Comparison of ENCODE assay signal across 37 cellular contexts in the genomic region with DNA sequence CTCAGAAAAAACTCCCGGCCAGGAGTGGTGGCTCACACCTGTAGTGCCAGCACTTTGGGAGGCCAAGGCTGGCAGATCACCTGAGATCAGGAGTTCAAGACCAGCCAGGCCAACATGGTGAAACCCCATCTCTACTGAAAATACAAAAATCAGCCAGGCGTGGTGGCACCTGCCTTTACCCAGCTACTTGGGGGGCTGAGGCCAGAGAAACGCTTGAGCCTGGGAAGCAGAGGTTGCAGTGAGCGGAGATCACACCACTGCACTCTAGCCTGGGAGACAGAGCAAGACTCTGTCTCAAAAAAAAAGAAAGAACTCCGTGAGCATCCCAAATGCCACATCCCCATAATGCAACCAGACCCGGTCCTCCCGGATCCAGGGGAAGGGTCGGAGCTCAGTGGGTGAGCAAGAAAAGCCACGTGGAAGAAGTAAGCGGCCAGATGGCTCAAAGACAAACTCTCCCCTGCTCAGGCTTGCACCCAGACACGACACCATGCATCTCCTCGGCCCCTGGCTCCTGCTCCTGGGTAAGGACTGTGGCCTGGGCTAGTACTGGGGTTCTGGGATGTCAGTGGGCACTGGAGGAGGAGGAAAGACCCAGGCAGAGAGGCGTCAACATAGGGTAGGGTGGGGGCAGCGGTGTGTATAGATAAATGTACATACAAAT. TPM values are rescaled to one million over a fixed set of nuclear protein-coding genes. Genes with fewer than 3 reads are reported as not detected.
A peak's percentile ranks its signal among the peaks of the same experiment; 100 is the strongest.
DNase-seq lines count a peak whose midpoint lies in the region; ATAC-seq, FAIRE-seq and TF ChIP-seq lines count a peak whose summit lies in the region.
"Had no signal": no experiment of that assay in that cellular context is flagged by ENCODE, and none has a peak within 500 bp of the region (broad histone marks: within the 10 kb centered on the region; RNA-seq: fewer than 3 reads in every experiment).

No MANE protein-coding gene starts in this region.

- H3K27me3 ChIP-seq in spleen (replicated peaks in 1 of 7): peaks cover 0 to 13% (median 0%) of the 10 kb centered on the region in 7 donors
- H3K27me3 ChIP-seq: adrenal gland, body of pancreas had no signal

- no peak overlapping the region for H3K4me3 Mint-ChIP-seq in activated CD4-positive, alpha-beta T cell treated with anti-CD3 and anti-CD28 coated beads for 36 hours
- H3K4me3 Mint-ChIP-seq: activated CD4-positive, alpha-beta memory T cell treated with anti-CD3 and anti-CD28 coated beads, Interleukin-2, amount 10 ng/mL, durations not matched to agents 7 days and 5 days; CD4-positive, alpha-beta T cell; T-helper 1 cell treated with Interleukin-12 subunit alpha and Interleukin-12 subunit beta and Interleukin-4 antibody, amounts not matched to agents 30 μg/mL and 1 μg/mL, for 36 hours had no signal

- 70 to 80% (median 73%) methylated on average over 12 to 14 of the region's 14 CpGs for WGBS in spleen, 5 donors

- FAIRE-seq in GM18507 (lab: Jason Lieb, UNC): peak; percentile 21
- FAIRE-seq: H54, HTR-8/SVneo, keratinocyte, TTC549 had no signal

- no peak for TF ChIP-seq CTCF in OCI-LY7 (conservative IDR thresholded peaks at IDR 0.05; ENCODE audit: low read length)
- no peak for TF ChIP-seq CTCF in spleen (IDR thresholded peaks at IDR 0.05 in 8 of 11, conservative IDR thresholded peaks at IDR 0.05 in 3 of 11)

- no peaks in the 10 kb centered on the region for H3K9me2 ChIP-seq in OCI-LY7 (ENCODE audit: insufficient read depth, low read length)

- H3K4me1 ChIP-seq in OCI-LY7 (ENCODE audit: insufficient read depth, low read length, poor library complexity, severe bottlenecking) (peaks cover 76% of the 10 kb centered on the region), spleen (peaks cover 3 to 82% (median 37%) of the 10 kb centered on the region in 6 donors)
- H3K4me1 ChIP-seq: adrenal gland, body of pancreas, esophagus squamous epithelium, foreskin keratinocyte, left ventricle myocardium inferior, prostate gland had no signal

- peaks cover 29% of the 10 kb centered on the region; the same call in 1 of the 2 replicates for H4K20me1 ChIP-seq in OCI-LY7 (ENCODE audit: insufficient read depth, low read length)

- no peak for ATAC-seq in activated CD4-positive, alpha-beta T cell treated with anti-CD3 and anti-CD28 coated beads for 36 hours
- ATAC-seq in HG02623 (IDR thresholded peaks at IDR 0.05; ENCODE audit: unreplicated experiment): no peak
- ATAC-seq: activated CD4-positive, CD25-positive, alpha-beta regulatory T cell treated with anti-CD3 and anti-CD28 coated beads, Interleukin-2, amount 50 U/mL, for 24 hours; body of pancreas; foreskin keratinocyte had no signal

- peaks cover 26% of the 10 kb centered on the region for H3K4me1 Mint-ChIP-seq in activated CD4-positive, alpha-beta T cell treated with anti-CD3 and anti-CD28 coated beads for 36 hours

- peak overlapping the region; percentile 89 for H3K4me2 ChIP-seq in OCI-LY7 (ENCODE audit: low read length)
- H3K4me2 ChIP-seq: KMS-11 had no signal

- H3K4me3 ChIP-seq in OCI-LY7 (ENCODE audit: low read depth, low read length, poor library complexity, severe bottlenecking): peak overlapping the region; percentile 88
- peak overlapping the region; percentile 16 to 77 (median 44) for H3K4me3 ChIP-seq in spleen
- H3K4me3 ChIP-seq: adrenal gland, body of pancreas, esophagus squamous epithelium, left ventricle myocardium inferior, prostate gland, SK-N-MC had no signal

- H3K27me3 Mint-ChIP-seq in activated CD4-positive, alpha-beta T cell treated with anti-CD3 and anti-CD28 coated beads for 36 hours: peaks cover 3% of the 10 kb centered on the region

- peaks cover 84% of the 10 kb centered on the region for H3K79me2 ChIP-seq in OCI-LY7 (ENCODE audit: insufficient read depth, low read depth, low read length)

- no peaks in the 10 kb centered on the region for H3K9me3 Mint-ChIP-seq in activated CD4-positive, alpha-beta T cell treated with anti-CD3 and anti-CD28 coated beads for 36 hours (ENCODE audit: low read depth)
- H3K9me3 Mint-ChIP-seq: activated CD4-positive, alpha-beta memory T cell treated with anti-CD3 and anti-CD28 coated beads, Interleukin-2, amount 10 ng/mL, durations not matched to agents 7 days and 5 days; CD4-positive, alpha-beta T cell; T-helper 1 cell treated with Interleukin-12 subunit alpha and Interleukin-12 subunit beta and Interleukin-4 antibody, amounts not matched to agents 30 μg/mL and 1 μg/mL, for 36 hours had no signal

- H3K9me3 ChIP-seq in OCI-LY7 (ENCODE audit: low read length): no peaks in the 10 kb centered on the region
- no peaks in the 10 kb centered on the region for H3K9me3 ChIP-seq in spleen
- H3K9me3 ChIP-seq: adrenal gland, body of pancreas, esophagus squamous epithelium, left ventricle myocardium inferior, prostate gland had no signal

- H2AFZ ChIP-seq in OCI-LY7 (ENCODE audit: low read length): no peak overlapping the region

- H3K27ac ChIP-seq in OCI-LY7 (ENCODE audit: low read depth, low read length, poor library complexity, severe bottlenecking) (peak overlapping the region; percentile 88), spleen (peak overlapping the region in 7 of 8 donors; percentile 29 to 87 (median 79))
- H3K27ac ChIP-seq: 22Rv1, adrenal gland, body of pancreas, esophagus squamous epithelium, foreskin keratinocyte, KMS-11, left ventricle myocardium inferior, prostate gland, SK-N-MC had no signal

- no TSS peak for BruUV-seq in OCI-LY7 (replicated peaks; lab: Mats Ljungman, UMichigan)

- CTCF ChIA-PET in activated CD4-positive, alpha-beta T cell treated with anti-CD3 and anti-CD28 coated beads for 36 hours (lab: Charles Lee): no interaction called here
- CTCF ChIA-PET in OCI-LY7 (lab: Charles Lee; ENCODE audit: unreplicated experiment): interaction anchor here (2.1 kb wide), 1 partner anchor 11 kb away, joined by 5 read pairs; no protein-coding TSS in a partner anchor

- POLR2A ChIA-PET in activated CD4-positive, alpha-beta T cell treated with anti-CD3 and anti-CD28 coated beads for 36 hours (lab: Charles Lee): no interaction called here
- POLR2A ChIA-PET in OCI-LY7 (lab: Charles Lee): interaction anchor here (0.6 to 6.1 kb wide), 8 partner anchors 8 to 1052 kb away, joined by 3 to 33 read pairs (median 8); a partner anchor contains a TSS

- in situ Hi-C loops in ACHN (cut with HindIII; ENCODE audit: low pct_ligation_motif_present, low pct_unique_long_range_greater_than_20kb, low sequenced_read_pairs): no loop called here

- no peak for TF ChIP-seq POLR2A in spleen (IDR thresholded peaks at IDR 0.05)

- peak overlapping the region; percentile 51 for H3K27ac Mint-ChIP-seq in activated CD4-positive, alpha-beta T cell treated with anti-CD3 and anti-CD28 coated beads for 36 hours
- H3K27ac Mint-ChIP-seq: activated CD4-positive, alpha-beta memory T cell treated with anti-CD3 and anti-CD28 coated beads, Interleukin-2, amount 10 ng/mL, durations not matched to agents 7 days and 5 days; CD4-positive, alpha-beta T cell; T-helper 1 cell treated with Interleukin-12 subunit alpha and Interleukin-12 subunit beta and Interleukin-4 antibody, amounts not matched to agents 30 μg/mL and 1 μg/mL, for 36 hours had no signal

- H3K36me3 ChIP-seq in OCI-LY7 (ENCODE audit: insufficient read depth, low read length) (peaks cover 70% of the 10 kb centered on the region), spleen (peaks cover 0 to 30% (median 3%) of the 10 kb centered on the region in 6 donors)
- H3K36me3 ChIP-seq: adrenal gland, esophagus squamous epithelium, left ventricle myocardium inferior, prostate gland had no signal

- intact Hi-C loops in activated CD4-positive, alpha-beta T cell treated with anti-CD3 and anti-CD28 coated beads for 36 hours (cut with DNase I, micrococcal nuclease): no loop called here
- intact Hi-C loops in OCI-LY7 (cut with micrococcal nuclease; ENCODE audit: unreplicated experiment) (loop anchor here (2.0 kb wide), 1 partner anchor 63 kb away; a partner anchor contains a TSS), spleen (cut with DNase I; ENCODE audit: low total_unique reads) (loop anchor here (10.0 kb wide), 1 partner anchor 57 kb away; no protein-coding TSS in a partner anchor)

- no peak for DNase-seq in activated CD4-positive, alpha-beta T cell treated with anti-CD3 and anti-CD28 coated beads for 36 hours
- no peak for DNase-seq in activated CD4-positive, alpha-beta T cell treated with anti-CD3 and anti-CD28 coated beads for 4 hours
- DNase-seq in GM18507 (ENCODE audit: extremely low spot score, insufficient read length, low read depth) (no peak), OCI-LY7 (ENCODE audit: low spot score) (peak; percentile 54), spleen (no peak), ACHN (no peak), iPS-NIHi7 (ENCODE audit: extremely low spot score) (no peak)
- DNase-seq: activated CD4-positive, alpha-beta memory T cell treated with anti-CD3 and anti-CD28 coated beads, Interleukin-2, amount 10 ng/mL, durations not matched to agents 7 days and 5 days; activated CD8-positive, alpha-beta memory T cell treated with anti-CD3 and anti-CD28 coated beads, Interleukin-2, amount 50 U/mL, for 4 hours; activated naive CD4-positive, alpha-beta T cell treated with Interleukin-2 at 50 U/mL for 16 hours; adrenal gland; body of pancreas; CD4-positive, alpha-beta T cell; esophagus squamous epithelium; foreskin keratinocyte; head of caudate nucleus; left ventricle myocardium inferior; MM.1S; NCI-H2029; NCI-H510A treated with DMSO at 0.1 percent for 48 hours; nucleus accumbens; OCI-M1; stimulated activated naive CD4-positive, alpha-beta T cell had no signal

- no peaks in the 10 kb centered on the region for H3K36me3 Mint-ChIP-seq in activated CD4-positive, alpha-beta T cell treated with anti-CD3 and anti-CD28 coated beads for 36 hours (ENCODE audit: low read depth)

RNA-seq across cellular contexts. Expression of a gene that starts 2.7 kb away (rescaled TPM):
- 1 to 10 TPM; 3.5 to 4.1 TPM for total RNA-seq in activated CD4-positive, alpha-beta T cell treated with anti-CD3 and anti-CD28 coated beads for 36 hours
- total RNA-seq in OCI-LY7 (2014; rRNA removed; shearing (Covaris generic)): 312 and 413 TPM in 2 replicates
- total RNA-seq in OCI-LY7 (2022) (972 TPM in 2 replicates), spleen (100 to 1,000 TPM; 251 to 446 (median 339) TPM)
- 100 to 1,000 TPM; 292 to 445 (median 394) TPM for polyA plus RNA-seq in spleen
- total RNA-seq: chondrocyte, foreskin keratinocyte, left ventricle myocardium inferior, temporal lobe had no signal
- polyA plus RNA-seq: foreskin keratinocyte had no signal

RNA-seq across cellular contexts. Expression of a gene that starts 16.0 kb away (rescaled TPM):
- under 1 TPM; 0.23 to 0.35 TPM for total RNA-seq in activated CD4-positive, alpha-beta T cell treated with anti-CD3 and anti-CD28 coated beads for 36 hours
- total RNA-seq in OCI-LY7 (2014; rRNA removed; shearing (Covaris generic)): 8.5 and 11.4 TPM in 2 replicates
- 9.8 and 11.6 TPM in 2 replicates for total RNA-seq in OCI-LY7 (2022)
- under 1 TPM in 4 of 7 donors, not detected in 3; 0.16 to 0.32 (median 0.28) TPM for total RNA-seq in spleen
- polyA plus RNA-seq in spleen: under 1 TPM; 0.18 to 0.52 (median 0.26) TPM
- total RNA-seq: activated CD4-positive, alpha-beta memory T cell treated with anti-CD3 and anti-CD28 coated beads, Interleukin-2, amount 10 ng/mL, durations not matched to agents 7 days and 5 days; adrenal gland; CD4-positive, alpha-beta T cell; chondrocyte; esophagus squamous epithelium; foreskin keratinocyte; left ventricle myocardium inferior; temporal lobe; ureter had no signal
- polyA plus RNA-seq: foreskin keratinocyte, keratinocyte had no signal

RNA-seq across cellular contexts. Expression of a gene that starts 26.6 kb away (rescaled TPM):
- 1 to 10 TPM; 2.4 to 3.1 TPM for total RNA-seq in activated CD4-positive, alpha-beta T cell treated with anti-CD3 and anti-CD28 coated beads for 36 hours
- total RNA-seq in OCI-LY7 (2014; rRNA removed; shearing (Covaris generic)): 0.72 TPM in 1 of 2 replicates, not detected in the other
- 0.19 and 0.31 TPM in 2 replicates for total RNA-seq in OCI-LY7 (2022)
- total RNA-seq in spleen: 1 to 10 TPM in 4 of 7 donors, under 1 TPM in 2, not detected in 1; 0.55 to 3.2 (median 2.0) TPM
- polyA plus RNA-seq in spleen: under 1 TPM; 0.30 to 0.45 (median 0.33) TPM
- total RNA-seq: body of pancreas; CD4-positive, alpha-beta T cell; chondrocyte; esophagus squamous epithelium; foreskin keratinocyte; left ventricle myocardium inferior; ureter had no signal
- polyA plus RNA-seq: foreskin keratinocyte, keratinocyte had no signal

RNA-seq across cellular contexts. Expression of a gene that starts 39.2 kb away (rescaled TPM):
- total RNA-seq in activated CD4-positive, alpha-beta T cell treated with anti-CD3 and anti-CD28 coated beads for 36 hours: 1 to 10 TPM in 1 of 2 experiments, under 1 TPM in 1; 0.54 to 1.1 TPM
- 0.06 TPM in 1 of 2 replicates, not detected in the other for total RNA-seq in OCI-LY7 (2014; rRNA removed; shearing (Covaris generic))
- total RNA-seq in OCI-LY7 (2022) (not detected in 2 replicates), spleen (under 1 TPM in 3 of 7 donors, not detected in 4; 0.60 to 0.67 (median 0.66) TPM)
- polyA plus RNA-seq in spleen: under 1 TPM in 1 of 3 donors, not detected in 2; 0.09 TPM
- total RNA-seq: adrenal gland, body of pancreas, chondrocyte, esophagus squamous epithelium, foreskin keratinocyte, left ventricle myocardium inferior, prostate gland, temporal lobe, ureter had no signal
- polyA plus RNA-seq: adrenal gland, foreskin keratinocyte, keratinocyte had no signal

RNA-seq across cellular contexts. Expression of a gene that starts 39.7 kb away (rescaled TPM):
- total RNA-seq in activated CD4-positive, alpha-beta T cell treated with anti-CD3 and anti-CD28 coated beads for 36 hours: under 1 TPM; 0.19 to 0.34 TPM
- total RNA-seq in OCI-LY7 (2014; rRNA removed; shearing (Covaris generic)): 4.6 and 6.2 TPM in 2 replicates
- total RNA-seq in OCI-LY7 (2022) (8.4 and 10.1 TPM in 2 replicates), spleen (10 to 100 TPM in 3 of 7 donors, under 1 TPM in 2, not detected in 2; 0.26 to 55.2 (median 35.1) TPM)
- under 1 TPM; 0.07 to 0.42 (median 0.16) TPM for polyA plus RNA-seq in spleen
- total RNA-seq: activated CD4-positive, alpha-beta memory T cell treated with anti-CD3 and anti-CD28 coated beads, Interleukin-2, amount 10 ng/mL, durations not matched to agents 7 days and 5 days; CD4-positive, alpha-beta T cell; chondrocyte; foreskin keratinocyte; left ventricle myocardium inferior; ureter had no signal
- polyA plus RNA-seq: foreskin keratinocyte, keratinocyte had no signal

Comparison
In these comparisons a context has a peak if more than half of its experiments do, and no peak if none do; other contexts are left out.
1. RNA of a gene that starts 2.7 kb away (total RNA-seq): 312 to 972 TPM in OCI-LY7 and 251 to 446 TPM in spleen; 3.5 to 4.1 TPM in activated CD4-positive, alpha-beta T cell treated with anti-CD3 and anti-CD28 coated beads for 36 hours; every median in the first group is over 10 times any median in the second.
2. RNA of a gene that starts 16.0 kb away (total RNA-seq): 8.5 to 11.6 TPM in OCI-LY7; 0.23 to 0.35 TPM in activated CD4-positive, alpha-beta T cell treated with anti-CD3 and anti-CD28 coated beads for 36 hours and 0.16 to 0.32 TPM in spleen; every median in the first group is over 4 times any median in the second.
3. intact Hi-C loops: an anchor here in OCI-LY7 (2.0 kb wide) and spleen (10.0 kb wide); none called in activated CD4-positive, alpha-beta T cell treated with anti-CD3 and anti-CD28 coated beads for 36 hours.